1 cellular context compared by ENCODE assay signal in the genomic region with DNA sequence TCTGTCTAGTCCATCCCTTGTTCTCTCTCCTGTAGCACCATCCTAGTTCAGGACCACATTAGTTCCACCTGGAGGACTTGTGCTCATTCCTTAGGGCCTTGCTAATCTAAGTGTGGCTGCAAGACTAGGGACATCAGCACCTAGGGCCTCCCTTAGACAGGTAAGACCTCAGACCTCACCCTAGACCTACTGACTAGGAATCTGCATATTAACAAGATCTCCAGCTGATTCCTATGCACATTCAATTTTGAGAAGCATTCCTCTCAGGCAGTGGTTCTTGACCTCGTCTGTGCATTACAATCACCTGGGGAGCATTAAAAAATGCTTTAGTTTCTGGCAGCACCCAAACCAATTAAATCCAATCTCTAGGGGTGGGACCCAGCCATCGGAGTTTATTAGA.
TF ChIP-seq lines count a peak whose summit lies in the region.

No MANE protein-coding gene starts in this region.

TF ChIP-seq in HEK293T, 16 proteins besides CTCF, POLR2A, EP300 and RAD21 (continued from another document):
- no peak for TF ChIP-seq ZNF384 (IDR thresholded peaks at IDR 0.05)
- TF ChIP-seq L3MBTL2 (conservative IDR thresholded peaks at IDR 0.05), result no peak
- TF ChIP-seq HDGF (IDR thresholded peaks at IDR 0.05; ENCODE audit: borderline replicate concordance), result no peak
- no peak for TF ChIP-seq FOXK2 (IDR thresholded peaks at IDR 0.05)
- no peak for TF ChIP-seq FOXM1 (IDR thresholded peaks at IDR 0.05; ENCODE audit: borderline replicate concordance)
- no peak for TF ChIP-seq FOXA1 (IDR thresholded peaks at IDR 0.05)
- TF ChIP-seq NFRKB (IDR thresholded peaks at IDR 0.05), result no peak
- TF ChIP-seq BHLHE40 (IDR thresholded peaks at IDR 0.05; ENCODE audit: borderline replicate concordance), result no peak
